1 cellular context compared by ENCODE assay signal in the genomic region with DNA sequence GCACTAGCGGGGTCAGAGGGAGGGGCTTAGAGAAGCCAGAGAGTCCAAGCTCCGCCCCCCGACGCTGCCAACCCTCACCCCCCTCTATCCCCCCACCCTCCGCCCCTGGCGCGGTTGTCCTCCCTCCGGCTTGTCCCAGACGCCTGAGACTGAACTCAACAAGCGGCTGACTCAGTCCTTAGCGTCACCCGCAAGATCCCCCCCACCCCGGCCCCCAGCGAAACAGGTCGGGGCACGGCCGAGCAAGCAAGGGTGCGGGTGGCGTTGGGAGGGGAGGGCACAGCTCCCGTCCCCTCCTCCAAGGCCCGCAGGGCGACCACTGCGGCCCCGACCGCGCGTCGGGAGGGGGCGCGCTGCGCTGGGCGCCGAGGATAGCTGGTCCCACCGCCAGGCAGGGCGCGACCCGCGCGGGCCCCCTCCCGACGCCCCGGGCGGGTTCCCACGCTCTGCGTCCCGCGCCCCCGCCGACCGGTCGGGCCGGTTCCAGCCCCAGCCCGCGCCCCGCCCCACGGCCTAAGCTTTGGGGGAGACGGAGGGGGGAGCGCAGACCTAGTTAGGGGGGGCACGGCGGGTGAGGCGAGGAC.
TF ChIP-seq lines count a peak whose summit lies in the region.

No MANE protein-coding gene starts in this region.

TF ChIP-seq in endothelial cell of umbilical vein, 7 proteins besides CTCF, POLR2A, EP300 and RAD21:
- TF ChIP-seq EZH2 (IDR thresholded peaks at IDR 0.05; ENCODE audit: borderline replicate concordance, low read depth, low read length, severe bottlenecking) = peak; percentile 39
- TF ChIP-seq POLR2AphosphoS5 (IDR thresholded peaks at IDR 0.05; ENCODE audit: insufficient read depth, low read depth, low read length) = no peak
- no peak for TF ChIP-seq FOS (IDR thresholded peaks at IDR 0.05; ENCODE audit: borderline replicate concordance, insufficient read depth, low read length)
